ENCODE assay signal across 16 cellular contexts in genomic region chr12:51915003-51915625, GRCh38. TPM values are rescaled to one million over a fixed set of nuclear protein-coding genes. Genes with fewer than 3 reads are reported as not detected.
DNase-seq lines count a peak whose midpoint lies in the region; ATAC-seq and TF ChIP-seq lines count a peak whose summit lies in the region.
"Had no signal": no experiment of that assay in that cellular context is flagged by ENCODE, and none has a peak within 500 bp of the region (broad histone marks: within the 10 kb centered on the region; RNA-seq: fewer than 3 reads in every experiment).

No MANE protein-coding gene starts in this region.

- no TSS peak for BruUV-seq in OCI-LY7 (replicated peaks; lab: Mats Ljungman, UMichigan)

- TF ChIP-seq CTCF in upper lobe of right lung (IDR thresholded peaks at IDR 0.05) (no peak), OCI-LY7 (conservative IDR thresholded peaks at IDR 0.05; ENCODE audit: low read length) (no peak)

- H3K4me2 ChIP-seq in OCI-LY7 (ENCODE audit: low read length): no peak overlapping the region

- no peaks in the 10 kb centered on the region for H3K27me3 ChIP-seq in upper lobe of right lung

- H3K27ac ChIP-seq in upper lobe of right lung (no peak overlapping the region), OCI-LY7 (ENCODE audit: low read depth, low read length, poor library complexity, severe bottlenecking) (no peak overlapping the region)
- H3K27ac ChIP-seq: C4-2B had no signal

- peaks cover 55% of the 10 kb centered on the region for H3K4me1 ChIP-seq in upper lobe of right lung
- no peaks in the 10 kb centered on the region for H3K4me1 ChIP-seq in OCI-LY7 (ENCODE audit: insufficient read depth, low read length, poor library complexity, severe bottlenecking)

- ATAC-seq in left ventricle myocardium superior: no peak
- no peak for ATAC-seq in upper lobe of right lung
- no peak for ATAC-seq in GM18867 (IDR thresholded peaks at IDR 0.05; ENCODE audit: unreplicated experiment)
- ATAC-seq: HCT116, Panc1 had no signal

- no peak overlapping the region for H2AFZ ChIP-seq in OCI-LY7 (ENCODE audit: low read length)

- H3K36me3 ChIP-seq in upper lobe of right lung: peaks cover 33% of the 10 kb centered on the region
- no peaks in the 10 kb centered on the region for H3K36me3 ChIP-seq in OCI-LY7 (ENCODE audit: insufficient read depth, low read length)

- H3K79me2 ChIP-seq in OCI-LY7 (ENCODE audit: insufficient read depth, low read depth, low read length): no peaks in the 10 kb centered on the region

- H3K9me3 ChIP-seq in upper lobe of right lung: no peaks in the 10 kb centered on the region
- no peaks in the 10 kb centered on the region for H3K9me3 ChIP-seq in OCI-LY7 (ENCODE audit: low read length)

- POLR2A ChIA-PET in OCI-LY7 (lab: Charles Lee): no interaction called here

- no peak overlapping the region for H3K4me3 ChIP-seq in upper lobe of right lung
- no peak overlapping the region for H3K4me3 ChIP-seq in OCI-LY7 (ENCODE audit: low read depth, low read length, poor library complexity, severe bottlenecking)

- no peaks in the 10 kb centered on the region for H4K20me1 ChIP-seq in OCI-LY7 (ENCODE audit: insufficient read depth, low read length)

- intact Hi-C loops in cardiac septum (cut with DNase I): no loop called here
- intact Hi-C loops in left ventricle myocardium superior (cut with micrococcal nuclease): no loop called here
- intact Hi-C loops in upper lobe of right lung (cut with DNase I): no loop called here
- intact Hi-C loops in OCI-LY7 (cut with micrococcal nuclease; ENCODE audit: unreplicated experiment): no loop called here

- CTCF ChIA-PET in OCI-LY7 (lab: Charles Lee; ENCODE audit: unreplicated experiment): no interaction called here

- H3K9me2 ChIP-seq in OCI-LY7 (ENCODE audit: insufficient read depth, low read length): no peaks in the 10 kb centered on the region

- DNase-seq in cardiac septum (ENCODE audit: low spot score): peak; percentile 73
- DNase-seq in left ventricle myocardium superior: no peak
- peak; percentile 9 for DNase-seq in MV-4-11 (lab: John Stamatoyannopoulos, UW)
- peak; percentile 70 for DNase-seq in islet precursor cell
- peak; percentile 46 for DNase-seq in upper lobe of right lung
- no peak for DNase-seq in ureter (ENCODE audit: low spot score)
- no peak for DNase-seq in OCI-LY7 (ENCODE audit: low spot score)
- DNase-seq: KBM-7, NCI-H1436, NCI-H2029, NCI-H82 had no signal

RNA-seq across cellular contexts. Expression of gene ACVRL1, which starts 7.8 kb away (rescaled TPM):
- total RNA-seq in cardiac septum: 31.1 TPM
- 31.7 TPM for total RNA-seq in left ventricle myocardium superior
- 223 TPM for total RNA-seq in upper lobe of right lung
- total RNA-seq in ureter: 46.8 TPM
- total RNA-seq in OCI-LY7 (2014; rRNA removed; shearing (Covaris generic)): not detected in 2 replicates
- total RNA-seq in OCI-LY7 (2022): not detected in 2 replicates
- total RNA-seq: NCI-H460 had no signal

RNA-seq across cellular contexts. Expression of gene ANKRD33, which starts 27.2 kb away (rescaled TPM):
- total RNA-seq in cardiac septum (not detected), left ventricle myocardium superior (not detected), upper lobe of right lung (not detected), ureter (not detected), OCI-LY7 (2022) (not detected in 2 replicates)
- total RNA-seq in OCI-LY7 (2014; rRNA removed; shearing (Covaris generic)): not detected in 2 replicates
- total RNA-seq: NCI-H460 had no signal

RNA-seq across cellular contexts. Expression of gene ACVR1B, which starts 36.4 kb away (rescaled TPM):
- 9.3 TPM for total RNA-seq in cardiac septum
- 11.2 TPM for total RNA-seq in left ventricle myocardium superior
- total RNA-seq in upper lobe of right lung: 33.5 TPM
- 40.6 TPM for total RNA-seq in ureter
- 3.0 and 4.1 TPM in 2 replicates for total RNA-seq in OCI-LY7 (2014; rRNA removed; shearing (Covaris generic))
- 6.1 and 6.8 TPM in 2 replicates for total RNA-seq in OCI-LY7 (2022)

Comparison
In these comparisons a context has a peak if more than half of its experiments do, and no peak if none do; other contexts are left out.
1. DNase-seq: peak in cardiac septum (single experiment), MV-4-11 (single experiment), islet precursor cell (single experiment) and upper lobe of right lung (single experiment); none in left ventricle myocardium superior (single experiment), ureter (single experiment) and OCI-LY7 (single experiment).
2. RNA of gene ACVRL1, which starts 7.8 kb away (total RNA-seq): 223 TPM in upper lobe of right lung (single experiment), 46.8 TPM in ureter (single experiment), 31.7 TPM in left ventricle myocardium superior (single experiment) and 31.1 TPM in cardiac septum (single experiment); not detected in OCI-LY7; every median in the first group is over 10 times any median in the second.